ENCODE assay signal across 1 cellular context in genomic region chr16:31715915-31716314, GRCh38.
TF ChIP-seq lines count a peak whose summit lies in the region.

No MANE protein-coding gene starts in this region.

TF ChIP-seq in IMR-90, 13 proteins besides CTCF, POLR2A, EP300 and RAD21:
- TF ChIP-seq NFE2L2 (IDR thresholded peaks at IDR 0.05; ENCODE audit: low read depth, low read length): no peak
- no peak for TF ChIP-seq MAFK (IDR thresholded peaks at IDR 0.05; ENCODE audit: low read depth, low read length)
- no peak for TF ChIP-seq SMC3 (IDR thresholded peaks at IDR 0.05; ENCODE audit: low read depth, low read length)
- no peak for TF ChIP-seq FOS (IDR thresholded peaks at IDR 0.05; ENCODE audit: low read depth, low read length)
- TF ChIP-seq CHD1 (IDR thresholded peaks at IDR 0.05; ENCODE audit: low read depth, low read length): no peak
- TF ChIP-seq RCOR1 (IDR thresholded peaks at IDR 0.05; ENCODE audit: insufficient replicate concordance, low read length): no peak
